In the genomic region with DNA sequence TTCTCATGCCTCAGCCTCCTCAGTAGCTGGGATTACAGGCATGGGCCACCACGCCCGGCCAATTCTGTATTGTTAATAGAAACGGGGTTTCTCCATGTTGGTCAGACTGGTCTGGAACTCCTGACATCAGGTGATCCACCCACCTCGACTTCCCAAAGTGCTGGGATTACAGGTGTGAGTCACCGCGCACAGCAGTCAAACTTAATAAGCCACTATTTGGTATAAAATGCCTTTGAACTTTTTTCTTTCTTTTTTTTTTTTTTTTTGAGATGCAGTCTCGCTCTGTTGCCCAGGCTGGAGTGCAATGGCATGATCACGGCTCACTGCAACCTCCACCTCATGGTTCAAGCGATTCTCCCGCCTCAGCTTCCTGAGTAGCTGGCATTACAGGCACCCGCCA, we compare ENCODE assay signal across 1 cellular context.
TF ChIP-seq lines count a peak whose summit lies in the region.

No MANE protein-coding gene starts in this region.

TF ChIP-seq in K562, 482 proteins besides CTCF, POLR2A, EP300 and RAD21:
- TF ChIP-seq, protein P1, sequence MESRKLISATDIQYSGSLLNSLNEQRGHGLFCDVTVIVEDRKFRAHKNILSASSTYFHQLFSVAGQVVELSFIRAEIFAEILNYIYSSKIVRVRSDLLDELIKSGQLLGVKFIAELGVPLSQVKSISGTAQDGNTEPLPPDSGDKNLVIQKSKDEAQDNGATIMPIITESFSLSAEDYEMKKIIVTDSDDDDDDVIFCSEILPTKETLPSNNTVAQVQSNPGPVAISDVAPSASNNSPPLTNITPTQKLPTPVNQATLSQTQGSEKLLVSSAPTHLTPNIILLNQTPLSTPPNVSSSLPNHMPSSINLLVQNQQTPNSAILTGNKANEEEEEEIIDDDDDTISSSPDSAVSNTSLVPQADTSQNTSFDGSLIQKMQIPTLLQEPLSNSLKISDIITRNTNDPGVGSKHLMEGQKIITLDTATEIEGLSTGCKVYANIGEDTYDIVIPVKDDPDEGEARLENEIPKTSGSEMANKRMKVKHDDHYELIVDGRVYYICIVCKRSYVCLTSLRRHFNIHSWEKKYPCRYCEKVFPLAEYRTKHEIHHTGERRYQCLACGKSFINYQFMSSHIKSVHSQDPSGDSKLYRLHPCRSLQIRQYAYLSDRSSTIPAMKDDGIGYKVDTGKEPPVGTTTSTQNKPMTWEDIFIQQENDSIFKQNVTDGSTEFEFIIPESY (CRISPR knock-in tag; IDR thresholded peaks at IDR 0.05), result peak; percentile 78; the same call in 1 of the 2 replicates
